ENCODE assay signal across 19 cellular contexts in the genomic region with DNA sequence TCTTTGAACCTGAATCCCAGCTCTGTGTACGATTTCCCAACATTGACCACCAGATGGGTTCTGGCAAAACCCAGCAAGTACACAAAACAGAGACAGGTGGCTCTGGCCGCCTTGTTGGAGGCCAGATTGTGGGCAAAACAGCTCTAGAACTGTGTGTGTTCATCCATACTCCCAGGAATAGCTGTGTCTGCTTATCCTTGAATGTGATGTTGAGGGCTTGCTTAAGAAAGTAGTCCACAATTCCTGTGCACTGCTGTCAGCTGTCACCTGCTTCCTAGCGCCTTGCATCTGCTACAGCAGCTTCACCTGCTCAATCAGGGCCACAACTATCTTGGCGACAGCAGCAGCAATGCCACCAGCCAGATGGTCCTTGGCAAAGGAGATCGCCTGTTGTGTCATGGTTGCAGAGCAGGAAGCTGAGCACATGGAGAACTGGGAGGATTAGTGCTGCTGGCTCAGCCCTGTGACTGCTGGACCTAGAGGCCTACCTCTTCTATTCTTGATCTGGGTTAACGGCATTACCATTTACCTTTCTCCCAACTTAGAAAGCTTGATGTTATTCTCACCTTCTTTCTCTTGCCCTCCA.
"Had no signal": no experiment of that assay in that cellular context is flagged by ENCODE, and none has a peak within 500 bp of the region (broad histone marks: within the 10 kb centered on the region; RNA-seq: fewer than 3 reads in every experiment).

No MANE protein-coding gene starts in this region.

- H3K36me3 Mint-ChIP-seq: natural killer cell had no signal

- H3K9me3 Mint-ChIP-seq: activated B cell treated with CpG ODN at 0.5 μM for 24 hours; activated naive CD4-positive, alpha-beta T cell treated with anti-CD3 and anti-CD28 coated beads for 36 hours; dendritic cell treated with granulocyte-macrophage colony-stimulating factor and Interleukin-4, amounts not matched to agents 40 ng/mL and 50 ng/mL, for 4 days; endodermal cell; natural killer cell; T-helper 1 cell treated with Interleukin-12 subunit alpha and Interleukin-12 subunit beta and Interleukin-4 antibody, amounts not matched to agents 30 μg/mL and 1 μg/mL, for 36 hours had no signal

- H3K27me3 ChIP-seq: sigmoid colon, suprapubic skin had no signal

- H3K27ac ChIP-seq: sigmoid colon, suprapubic skin had no signal

- H3K4me3 ChIP-seq: mucosa of descending colon, sigmoid colon, suprapubic skin had no signal

- H3K4me3 Mint-ChIP-seq: activated B cell treated with CpG ODN at 0.5 μM for 24 hours; activated CD4-positive, alpha-beta T cell treated with anti-CD3 and anti-CD28 coated beads, Interleukin-2, amount 10 ng/mL, durations not matched to agents 7 days and 5 days; activated naive CD4-positive, alpha-beta T cell treated with anti-CD3 and anti-CD28 coated beads for 36 hours; activated T-helper 17 cell treated with anti-CD3 and anti-CD28 coated beads, Interleukin-2, amount 50 U/mL, for 72 hours; dendritic cell treated with granulocyte-macrophage colony-stimulating factor and Interleukin-4, amounts not matched to agents 40 ng/mL and 50 ng/mL, for 4 days; endodermal cell; natural killer cell; T-helper 1 cell treated with Interleukin-12 subunit alpha and Interleukin-12 subunit beta and Interleukin-4 antibody, amounts not matched to agents 30 μg/mL and 1 μg/mL, for 36 hours had no signal

- DNase-seq: activated B cell treated with CpG ODN at 0.5 μM for 24 hours; activated CD4-positive, alpha-beta T cell treated with anti-CD3 and anti-CD28 coated beads, Interleukin-2, amount 10 ng/mL, durations not matched to agents 7 days and 5 days; activated CD8-positive, alpha-beta memory T cell treated with anti-CD3 and anti-CD28 coated beads for 24 hours; activated naive CD4-positive, alpha-beta T cell treated with anti-CD3 and anti-CD28 coated beads for 36 hours; central memory CD4-positive, alpha-beta T cell; endodermal cell; erythroblast; left colon; mucosa of descending colon; natural killer cell; sigmoid colon; stimulated activated CD4-positive, alpha-beta T cell treated with anti-CD3 and anti-CD28 coated beads, Interleukin-4, amount 100 ng/mL, for 1 hour; stimulated activated CD8-positive, alpha-beta memory T cell treated with anti-CD3 and anti-CD28 coated beads, Interleukin-4, amount 100 ng/mL, for 48 hours; stimulated activated naive CD8-positive, alpha-beta T cell treated with anti-CD3 and anti-CD28 coated beads, Interleukin-15, Interleukin-2, amounts not matched to agents 100 U/mL and 50 U/mL, for 24 hours had no signal

- H3K27ac Mint-ChIP-seq: activated B cell treated with CpG ODN at 0.5 μM for 24 hours; activated CD4-positive, alpha-beta T cell treated with anti-CD3 and anti-CD28 coated beads, Interleukin-2, amount 10 ng/mL, durations not matched to agents 7 days and 5 days; activated naive CD4-positive, alpha-beta T cell treated with anti-CD3 and anti-CD28 coated beads for 36 hours; activated T-helper 17 cell treated with anti-CD3 and anti-CD28 coated beads, Interleukin-2, amount 50 U/mL, for 72 hours; dendritic cell treated with granulocyte-macrophage colony-stimulating factor and Interleukin-4, amounts not matched to agents 40 ng/mL and 50 ng/mL, for 4 days; endodermal cell; natural killer cell; progenitor cell of endocrine pancreas; T-helper 1 cell treated with Interleukin-12 subunit alpha and Interleukin-12 subunit beta and Interleukin-4 antibody, amounts not matched to agents 30 μg/mL and 1 μg/mL, for 36 hours had no signal

- H3K36me3 ChIP-seq: sigmoid colon, suprapubic skin had no signal

- H3K27me3 Mint-ChIP-seq: activated T-helper 17 cell treated with anti-CD3 and anti-CD28 coated beads, Interleukin-2, amount 50 U/mL, for 72 hours had no signal

- H3K9me3 ChIP-seq: mucosa of descending colon, sigmoid colon, suprapubic skin had no signal

- ATAC-seq: activated T-helper 17 cell treated with anti-CD3 and anti-CD28 coated beads, Interleukin-2, amount 50 U/mL, for 72 hours; left colon; mucosa of descending colon; natural killer cell; stimulated activated naive CD8-positive, alpha-beta T cell treated with anti-CD3 and anti-CD28 coated beads, Interleukin-15, Interleukin-2, amounts not matched to agents 100 U/mL and 50 U/mL, for 24 hours had no signal
